In genomic region chr21:33684068-33684467, GRCh38 we compare ENCODE assay signal across 16 cellular contexts. TPM values are rescaled to one million over a fixed set of nuclear protein-coding genes. Genes with fewer than 3 reads are reported as not detected.
DNase-seq lines count a peak whose midpoint lies in the region; ATAC-seq and TF ChIP-seq lines count a peak whose summit lies in the region.
"Had no signal": no experiment of that assay in that cellular context is flagged by ENCODE, and none has a peak within 500 bp of the region (broad histone marks: within the 10 kb centered on the region; RNA-seq: fewer than 3 reads in every experiment).

No MANE protein-coding gene starts in this region.

- TF ChIP-seq EP300 in suprapubic skin (IDR thresholded peaks at IDR 0.05): no peak

- no peaks in the 10 kb centered on the region for H4K20me1 ChIP-seq in MM.1S (ENCODE audit: insufficient read depth, low read length)

- H3F3A ChIP-seq in MM.1S (ENCODE audit: insufficient read depth, low read length): peaks cover 25% of the 10 kb centered on the region

- peak overlapping the region; percentile 84 for H3K4me2 ChIP-seq in MM.1S (ENCODE audit: low read depth, low read length)

- no peak for TF ChIP-seq POLR2A in suprapubic skin (IDR thresholded peaks at IDR 0.05)

- H3K27me3 ChIP-seq in MM.1S (replicated peaks; ENCODE audit: insufficient read depth, low read length) (no peaks in the 10 kb centered on the region), ascending aorta (no peaks in the 10 kb centered on the region), iPS-18a (ENCODE audit: control insufficient read depth, insufficient read depth, low read length) (no peaks in the 10 kb centered on the region), suprapubic skin (no peaks in the 10 kb centered on the region)

- 68% methylated on average over 2 of the region's 2 CpGs for WGBS in suprapubic skin

- DNase-seq in MM.1S (no peak), ascending aorta (ENCODE audit: low spot score in 2 of 2) (no peak), suprapubic skin (ENCODE audit: low spot score in 2 of 2) (no peak), cortex of kidney (lab: John Stamatoyannopoulos, UW) (no peak)
- DNase-seq in effector CD8-positive, alpha-beta T cell (lab: John Stamatoyannopoulos, UW): no peak
- DNase-seq: activated CD4-positive, alpha-beta T cell treated with anti-CD3 and anti-CD28 coated beads, Interleukin-2, amount 50 U/mL, for 4 hours; aorta; effector memory CD4-positive, alpha-beta T cell; natural killer cell; NCI-H1694 treated with DMSO at 0.1 percent for 48 hours; NCI-H526 treated with DMSO at 0.1 percent for 48 hours; Right ventricle myocardium superior; stimulated activated naive CD4-positive, alpha-beta T cell treated with Interleukin-2 at 50 U/mL for 16 hours had no signal

- H3K9me3 ChIP-seq in MM.1S (replicated peaks; ENCODE audit: insufficient read depth, low read length) (no peaks in the 10 kb centered on the region), ascending aorta (no peaks in the 10 kb centered on the region), iPS-18a (ENCODE audit: control insufficient read depth, low read depth, low read length) (no peaks in the 10 kb centered on the region), suprapubic skin (no peaks in the 10 kb centered on the region)

- ATAC-seq in GM19452 (IDR thresholded peaks at IDR 0.05; ENCODE audit: unreplicated experiment): no peak
- no peak for ATAC-seq in GM19463 (IDR thresholded peaks at IDR 0.05; ENCODE audit: unreplicated experiment)
- ATAC-seq: natural killer cell had no signal

- H3K27ac ChIP-seq in MM.1S (ENCODE audit: low read length) (peak overlapping the region; percentile 83; the same call in 1 of the 2 replicates), ascending aorta (peak overlapping the region; percentile 63 to 70), iPS-18a (ENCODE audit: low read length) (peak overlapping the region; percentile 84), suprapubic skin (peak overlapping the region; percentile 3)

- TF ChIP-seq CTCF in MM.1S (IDR thresholded peaks at IDR 0.05; ENCODE audit: low read length) (no peak), ascending aorta (IDR thresholded peaks at IDR 0.05) (no peak), suprapubic skin (IDR thresholded peaks at IDR 0.05) (no peak)

- H3K4me3 ChIP-seq in MM.1S (ENCODE audit: low read length) (no peak overlapping the region), ascending aorta (no peak overlapping the region), iPS-18a (ENCODE audit: low read length) (peak overlapping the region; percentile 56), suprapubic skin (no peak overlapping the region)

- H3K36me3 ChIP-seq in MM.1S (replicated peaks; ENCODE audit: insufficient read depth, low read length) (no peaks in the 10 kb centered on the region), ascending aorta (no peaks in the 10 kb centered on the region), iPS-18a (ENCODE audit: control insufficient read depth, low read depth, low read length) (no peaks in the 10 kb centered on the region), suprapubic skin (no peaks in the 10 kb centered on the region)

- H3K9me2 ChIP-seq in MM.1S (replicated peaks; ENCODE audit: insufficient read depth, low read length): no peaks in the 10 kb centered on the region

- H3K4me1 ChIP-seq in MM.1S (ENCODE audit: low read length): peaks cover 35% of the 10 kb centered on the region
- peaks cover 4 to 43% of the 10 kb centered on the region in 2 donors for H3K4me1 ChIP-seq in ascending aorta
- H3K4me1 ChIP-seq in iPS-18a (ENCODE audit: control insufficient read depth, low read depth, low read length): peaks cover 54% of the 10 kb centered on the region
- H3K4me1 ChIP-seq in suprapubic skin: peaks cover 51% of the 10 kb centered on the region

- H3K79me2 ChIP-seq in MM.1S (ENCODE audit: low read length): peaks cover 68% of the 10 kb centered on the region

- H2AFZ ChIP-seq in MM.1S (ENCODE audit: low read length): no peak overlapping the region

- H3K9ac ChIP-seq in MM.1S (ENCODE audit: low read length): no peak overlapping the region
- H3K9ac ChIP-seq in iPS-18a (ENCODE audit: low read length): peak overlapping the region; percentile 53

- intact Hi-C loops in ascending aorta (cut with DNase I): no loop called here

RNA-seq across cellular contexts. Expression of gene ITSN1, which starts 41.8 kb away (rescaled TPM):
- total RNA-seq in ascending aorta: 95.0 TPM
- total RNA-seq in suprapubic skin: 10 to 100 TPM; 23.8 to 53.3 (median 35.2) TPM

RNA-seq across cellular contexts. Expression of gene CRYZL1, which starts 42.5 kb away (rescaled TPM):
- 20.0 TPM for total RNA-seq in ascending aorta
- 10 to 100 TPM; 13.8 to 99.7 (median 23.7) TPM for total RNA-seq in suprapubic skin

Comparison
In these comparisons a context has a peak if more than half of its experiments do, and no peak if none do; other contexts are left out.
1. H3K27ac ChIP-seq: peak in every context shown above with its lines; median percentile 84 in iPS-18a; 83 in MM.1S; 66 in ascending aorta; 3 in suprapubic skin.